ENCODE assay signal across 1 cellular context in genomic region chrX:40736170-40736505, GRCh38.
TF ChIP-seq lines count a peak whose summit lies in the region.

No MANE protein-coding gene starts in this region.

TF ChIP-seq in H1, 55 proteins besides CTCF, POLR2A, EP300 and RAD21 (continued from another document):
- no peak for TF ChIP-seq JUN (IDR thresholded peaks at IDR 0.05; ENCODE audit: low read depth, low read length)
- TF ChIP-seq CHD7 (IDR thresholded peaks at IDR 0.05; ENCODE audit: insufficient replicate concordance, low read length): no peak
- TF ChIP-seq BRCA1 (IDR thresholded peaks at IDR 0.05; ENCODE audit: low read depth, low read length): no peak
- TF ChIP-seq GABPA (IDR thresholded peaks at IDR 0.05; ENCODE audit: borderline replicate concordance, insufficient read depth, low read length): no peak
- TF ChIP-seq CBX5 (IDR thresholded peaks at IDR 0.05; ENCODE audit: low read depth, low read length): no peak
- TF ChIP-seq CBX8 (IDR thresholded peaks at IDR 0.05; ENCODE audit: borderline replicate concordance, low read depth, low read length): no peak
- no peak for TF ChIP-seq HDAC2 (IDR thresholded peaks at IDR 0.05; ENCODE audit: borderline replicate concordance in 1 of 2, low read depth in 2 of 2, low read length in 2 of 2)
